Comparison of ENCODE assay signal across 8 cellular contexts in genomic region chr6:36759177-36759757, GRCh38.
DNase-seq lines count a peak whose midpoint lies in the region; ATAC-seq and TF ChIP-seq lines count a peak whose summit lies in the region.

No MANE protein-coding gene starts in this region.

- H3K4me1 ChIP-seq in PC-9 (replicated peaks; ENCODE audit: insufficient read depth) (peaks cover 21% of the 10 kb centered on the region), esophagus muscularis mucosa (peaks cover 3 to 18% (median 16%) of the 10 kb centered on the region in 4 donors)

- DNase-seq in GM03348 (ENCODE audit: low spot score), result peak; percentile 95
- peak; percentile 60 to 86 for DNase-seq in PC-9
- DNase-seq in activated T-cell treated with anti-CD3 and anti-CD28 coated beads for 48 hours (ENCODE audit: low read depth), result peak; percentile 78
- DNase-seq in esophagus muscularis mucosa (ENCODE audit: extremely low spot score), result peak; percentile 94
- DNase-seq in natural killer cell, result peak; percentile 77
- DNase-seq in stimulated activated naive B cell treated with anti-CD40 and anti-IgM and Interleukin-4, amounts not matched to agents 10 μg/mL and 1 μg/mL and 100 μg/mL, for 72 hours, result peak; percentile 74

- H3K4me3 ChIP-seq in PC-9, result no peak overlapping the region
- H3K4me3 ChIP-seq in esophagus muscularis mucosa, result no peak overlapping the region

- H3K27ac Mint-ChIP-seq in natural killer cell, result peak overlapping the region in 1 of 2 donors; percentile 68
- H3K27ac Mint-ChIP-seq in stimulated activated naive B cell treated with anti-CD40 and anti-IgM and Interleukin-4, amounts not matched to agents 10 μg/mL and 1 μg/mL and 100 μg/mL, for 72 hours, result no peak overlapping the region

- TF ChIP-seq EP300 in Ishikawa (IDR thresholded peaks at IDR 0.05; ENCODE audit: borderline replicate concordance) (no peak), esophagus muscularis mucosa (IDR thresholded peaks at IDR 0.05) (no peak)

- POLR2A ChIA-PET in PC-9 (lab: Charles Lee; ENCODE audit: unreplicated experiment), result interaction anchor here (0.6 kb wide), 1 partner anchor 539 kb away, joined by 4 read pairs; no protein-coding TSS in a partner anchor

- no peaks in the 10 kb centered on the region for H3K9me3 ChIP-seq in PC-9 (ENCODE audit: insufficient read depth, low read depth)
- H3K9me3 ChIP-seq in esophagus muscularis mucosa, result no peaks in the 10 kb centered on the region

- intact Hi-C loops in PC-9 (cut with micrococcal nuclease; ENCODE audit: unreplicated experiment) (loop anchor here (1.0 to 5.0 kb wide), 4 partner anchors 34 to 337 kb away; no protein-coding TSS in a partner anchor), esophagus muscularis mucosa (cut with DNase I) (loop anchor here (2.0 to 5.0 kb wide), 2 partner anchors 72 to 134 kb away; no protein-coding TSS in a partner anchor), natural killer cell (cut with micrococcal nuclease) (loop anchor here (2.0 to 5.0 kb wide), 3 partner anchors 136 to 337 kb away; no protein-coding TSS in a partner anchor)

- H3K27me3 Mint-ChIP-seq in natural killer cell (ENCODE audit: low read depth in 2 of 2), result peaks cover 0 to 6% of the 10 kb centered on the region in 2 donors
- H3K27me3 Mint-ChIP-seq in stimulated activated naive B cell treated with anti-CD40 and anti-IgM and Interleukin-4, amounts not matched to agents 10 μg/mL and 1 μg/mL and 100 μg/mL, for 72 hours, result no peaks in the 10 kb centered on the region

- peaks cover 34 to 41% of the 10 kb centered on the region in 2 donors for H3K4me1 Mint-ChIP-seq in natural killer cell
- H3K4me1 Mint-ChIP-seq in stimulated activated naive B cell treated with anti-CD40 and anti-IgM and Interleukin-4, amounts not matched to agents 10 μg/mL and 1 μg/mL and 100 μg/mL, for 72 hours, result peaks cover 49 to 57% of the 10 kb centered on the region in 2 donors

- H3K79me2 ChIP-seq in PC-9 (ENCODE audit: low read depth), result no peaks in the 10 kb centered on the region

- no peak for TF ChIP-seq POLR2A in esophagus muscularis mucosa (IDR thresholded peaks at IDR 0.05; ENCODE audit: low read depth)

- BruUV-seq in PC-9 (replicated peaks; lab: Mats Ljungman, UMichigan), result no TSS peak

- H3K36me3 ChIP-seq in PC-9 (ENCODE audit: low read depth), result no peaks in the 10 kb centered on the region
- H3K36me3 ChIP-seq in esophagus muscularis mucosa, result no peaks in the 10 kb centered on the region

- no peaks in the 10 kb centered on the region for H3F3A ChIP-seq in PC-9 (ENCODE audit: insufficient read depth, low read depth)

- no peaks in the 10 kb centered on the region for H3K9me3 Mint-ChIP-seq in natural killer cell
- no peaks in the 10 kb centered on the region for H3K9me3 Mint-ChIP-seq in stimulated activated naive B cell treated with anti-CD40 and anti-IgM and Interleukin-4, amounts not matched to agents 10 μg/mL and 1 μg/mL and 100 μg/mL, for 72 hours

- no peak overlapping the region for H2AFZ ChIP-seq in PC-9

- TF ChIP-seq RAD21 in Ishikawa (IDR thresholded peaks at IDR 0.05; ENCODE audit: low read depth), result peak; percentile 93

- CTCF ChIA-PET in PC-9 (lab: Charles Lee), result interaction anchor here (0.5 to 2.0 kb wide), 3 partner anchors 144 to 336 kb away, joined by 3 to 9 read pairs (median 3); no protein-coding TSS in a partner anchor

- WGBS in esophagus muscularis mucosa, result 5% methylated on average over 7 of the region's 8 CpGs

- H3K27ac ChIP-seq in PC-9, result no peak overlapping the region
- H3K27ac ChIP-seq in esophagus muscularis mucosa (replicated peaks in 1 of 4), result no peak overlapping the region

- H3K4me3 Mint-ChIP-seq in natural killer cell, result no peak overlapping the region
- H3K4me3 Mint-ChIP-seq in stimulated activated naive B cell treated with anti-CD40 and anti-IgM and Interleukin-4, amounts not matched to agents 10 μg/mL and 1 μg/mL and 100 μg/mL, for 72 hours, result no peak overlapping the region

- TF ChIP-seq CTCF in PC-9 (conservative IDR thresholded peaks at IDR 0.05), result peak; percentile 96
- TF ChIP-seq CTCF in esophagus muscularis mucosa (IDR thresholded peaks at IDR 0.05), result peak in 2 of 3 experiments; percentile 96
- peak; percentile 98 for TF ChIP-seq CTCF in natural killer cell (IDR thresholded peaks at IDR 0.05)

- H3K36me3 Mint-ChIP-seq in natural killer cell, result no peaks in the 10 kb centered on the region
- H3K36me3 Mint-ChIP-seq in stimulated activated naive B cell treated with anti-CD40 and anti-IgM and Interleukin-4, amounts not matched to agents 10 μg/mL and 1 μg/mL and 100 μg/mL, for 72 hours, result no peaks in the 10 kb centered on the region

- H4K20me1 ChIP-seq in PC-9 (ENCODE audit: insufficient read depth), result no peaks in the 10 kb centered on the region

- peak; percentile 55 to 78 (median 60) for ATAC-seq in natural killer cell
- ATAC-seq in stimulated activated naive B cell treated with anti-CD40 and anti-IgM and Interleukin-4, amounts not matched to agents 10 μg/mL and 1 μg/mL and 100 μg/mL, for 72 hours (replicated peaks), result peak; percentile 56 to 65
- ATAC-seq in HG03460 (IDR thresholded peaks at IDR 0.05; ENCODE audit: unreplicated experiment), result no peak

- H3K9me2 ChIP-seq in PC-9 (ENCODE audit: insufficient read depth), result no peaks in the 10 kb centered on the region

- H3K27me3 ChIP-seq in PC-9 (ENCODE audit: insufficient read depth, low read depth), result no peaks in the 10 kb centered on the region
- no peaks in the 10 kb centered on the region for H3K27me3 ChIP-seq in esophagus muscularis mucosa

- H3K4me2 ChIP-seq in PC-9, result no peak overlapping the region

TF ChIP-seq in Ishikawa, 13 proteins besides CTCF, POLR2A, EP300 and RAD21:
- TF ChIP-seq YY1 (IDR thresholded peaks at IDR 0.05; ENCODE audit: low read depth) (no peak), CEBPB (IDR thresholded peaks at IDR 0.05) (no peak), FOXM1 (IDR thresholded peaks at IDR 0.05; ENCODE audit: borderline replicate concordance, low read depth) (no peak), MAX (IDR thresholded peaks at IDR 0.05) (no peak), USF1 (IDR thresholded peaks at IDR 0.05) (no peak), ZBTB7A (IDR thresholded peaks at IDR 0.05; ENCODE audit: low read depth) (no peak), TEAD4 (IDR thresholded peaks at IDR 0.05) (no peak), TCF12 (IDR thresholded peaks at IDR 0.05; ENCODE audit: low read depth) (no peak), EGR1 (IDR thresholded peaks at IDR 0.05) (no peak), TAF1 (IDR thresholded peaks at IDR 0.05; ENCODE audit: low read depth) (no peak), REST (IDR thresholded peaks at IDR 0.05; ENCODE audit: low read depth) (no peak), CREB1 (IDR thresholded peaks at IDR 0.05; ENCODE audit: low read depth) (no peak), NFIC (IDR thresholded peaks at IDR 0.05) (no peak)
